ENCODE assay signal across 26 cellular contexts in the genomic region with DNA sequence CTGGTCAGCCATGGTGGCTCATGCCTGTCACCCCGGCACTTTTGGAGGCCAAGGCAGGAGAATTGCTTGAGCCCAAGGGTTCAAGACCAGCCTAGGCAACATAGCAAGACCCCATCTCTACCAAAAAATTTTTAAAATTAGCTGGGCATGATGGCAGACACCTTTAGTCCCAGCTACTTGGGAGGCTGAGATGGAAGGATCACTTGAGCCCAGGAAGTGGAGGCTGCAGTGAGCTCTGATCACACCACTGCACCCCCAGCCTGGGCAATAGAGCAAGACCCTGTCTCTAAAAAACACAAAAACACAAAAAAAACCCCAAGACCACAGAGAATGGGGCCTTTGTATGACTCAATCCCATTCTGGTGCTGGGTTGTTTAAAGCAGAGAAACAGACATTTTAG. TPM values are rescaled to one million over a fixed set of nuclear protein-coding genes. Genes with fewer than 3 reads are reported as not detected.
DNase-seq lines count a peak whose midpoint lies in the region; ATAC-seq, FAIRE-seq and TF ChIP-seq lines count a peak whose summit lies in the region.
"Had no signal": no experiment of that assay in that cellular context is flagged by ENCODE, and none has a peak within 500 bp of the region (broad histone marks: within the 10 kb centered on the region; RNA-seq: fewer than 3 reads in every experiment).

No MANE protein-coding gene starts in this region.

- no peaks in the 10 kb centered on the region for H3K9me1 ChIP-seq in K562 (ENCODE audit: control insufficient read depth, insufficient read depth, low read length)

- TF ChIP-seq CTCF in HEK293 (tag by site-specific recombination; IDR thresholded peaks at IDR 0.05) = no peak
- TF ChIP-seq CTCF in WERI-Rb-1 (IDR thresholded peaks at IDR 0.05; ENCODE audit: low read depth, low read length) = no peak
- no peak for TF ChIP-seq CTCF in K562 (IDR thresholded peaks at IDR 0.05 in 2 of 3, conservative IDR thresholded peaks at IDR 0.05 in 1 of 3; ENCODE audit: insufficient read depth in 2 of 3, low read depth in 1 of 3, low read length in 3 of 3)

- FAIRE-seq in K562 (lab: Jason Lieb, UNC) (no peak), HTR-8/SVneo (lab: Jason Lieb, UNC) (no peak)
- FAIRE-seq: A204.1, GM12878, GM18507 had no signal

- H3K36me3 ChIP-seq in HEK293 (ENCODE audit: control insufficient read depth in 2 of 2, insufficient read depth in 1 of 2, low read length in 2 of 2) = no peaks in the 10 kb centered on the region
- H3K36me3 ChIP-seq in WERI-Rb-1 = no peaks in the 10 kb centered on the region
- no peaks in the 10 kb centered on the region for H3K36me3 ChIP-seq in K562 (ENCODE audit: control insufficient read depth, insufficient read depth, low read length)
- H3K36me3 ChIP-seq: BE2C, BLaER1 had no signal

- BruUV-seq in K562 (replicated peaks; lab: Mats Ljungman, UMichigan) = no TSS peak

- no peak overlapping the region for H3K27ac ChIP-seq in HEK293 (ENCODE audit: extremely low read depth, low read depth, low read length)
- H3K27ac ChIP-seq in WERI-Rb-1 = peak overlapping the region; percentile 84
- no peak overlapping the region for H3K27ac ChIP-seq in K562 (ENCODE audit: extremely low read depth, low read depth, low read length)
- peak overlapping the region; percentile 0 for H3K27ac ChIP-seq in substantia nigra (ENCODE audit: low read depth, low read length, poor library complexity, severe bottlenecking)
- H3K27ac ChIP-seq: BLaER1 had no signal

- CTCF ChIA-PET in HEK293 (lab: Yijun Ruan, JAX) (interaction anchor here (0.5 kb wide), 1 partner anchor 364 kb away, joined by 3 read pairs; no protein-coding TSS in a partner anchor), K562 (lab: Yijun Ruan, JAX; ENCODE audit: low intra/inter-chr PET ratio) (no interaction called here)

- H3K27me3 ChIP-seq in WERI-Rb-1 (ENCODE audit: insufficient read depth, low read depth, severe bottlenecking) (no peaks in the 10 kb centered on the region), K562 (ENCODE audit: control insufficient read depth in 2 of 2, insufficient read depth in 2 of 2, low read length in 2 of 2) (no peaks in the 10 kb centered on the region)
- H3K27me3 ChIP-seq: BE2C, BLaER1 had no signal

- WGBS in K562 (ENCODE audit: insufficient coverage, low coverage, missing lambda C conversion rate) = 92% methylated on average over 1 of the region's 1 CpG

- peaks cover 26% of the 10 kb centered on the region for H4K20me1 ChIP-seq in K562 (replicated peaks; ENCODE audit: control insufficient read depth, insufficient read depth, low read length)

- ATAC-seq in K562 (no peak), HG03196 (IDR thresholded peaks at IDR 0.05; ENCODE audit: unreplicated experiment) (no peak)
- ATAC-seq: GM12878 had no signal

- no peak overlapping the region for H3K4me2 ChIP-seq in K562 (ENCODE audit: insufficient read depth, low read length)
- H3K4me2 ChIP-seq: BLaER1 had no signal

- H3K4me3 ChIP-seq in HEK293 (ENCODE audit: low read depth, low read length) = no peak overlapping the region
- H3K4me3 ChIP-seq in WERI-Rb-1 (ENCODE audit: low read depth, low read length) = no peak overlapping the region
- H3K4me3 ChIP-seq in K562 = no peak overlapping the region
- H3K4me3 ChIP-seq: BLaER1, GM12878 had no signal

- H3K79me2 ChIP-seq in K562 (ENCODE audit: control insufficient read depth, insufficient read depth, low read length) = 0 out of 3 replicates have a peak, but pooled peaks cover 3% of the 10 kb centered on the region

- no peak for DNase-seq in WERI-Rb-1
- no peak for DNase-seq in K562 (ENCODE audit: extremely low read depth in 1 of 4, low spot score in 3 of 4)
- DNase-seq in substantia nigra (lab: John Stamatoyannopoulos, UW) = no peak
- no peak for DNase-seq in HTR-8/SVneo (ENCODE audit: insufficient read length, low spot score)
- DNase-seq in midbrain (lab: John Stamatoyannopoulos, UW) = no peak
- no peak for DNase-seq in T-helper 9 cell
- DNase-seq: 8988T; ACHN; BE2C; C1 segment of cervical spinal cord; CD4-positive, alpha-beta memory T cell; CD4-positive, CD25-positive, alpha-beta regulatory T cell; CD8-positive, alpha-beta memory T cell; COR-L47; DMS 273 treated with DMSO at 0.1 percent for 48 hours; DMS153; DMS53; DMS79 treated with DMSO at 0.1 percent for 48 hours; EL; GDM1 had no signal

- no peak for TF ChIP-seq POLR2A in K562 (conservative IDR thresholded peaks at IDR 0.05)

- in situ Hi-C loops in K562 (cut with MboI) = no loop called here

- no peak for TF ChIP-seq RAD21 in K562 (CRISPR knock-in tag; conservative IDR thresholded peaks at IDR 0.05 in 1 of 2, IDR thresholded peaks at IDR 0.05 in 1 of 2)

- H3K4me1 ChIP-seq in HEK293 (ENCODE audit: control insufficient read depth, insufficient read depth, low read length) (peaks cover 5% of the 10 kb centered on the region; the same call in 1 of the 2 replicates), K562 (replicated peaks in 1 of 2; ENCODE audit: control insufficient read depth in 2 of 2, insufficient read depth in 2 of 2, low read length in 2 of 2) (peaks cover 0 to 3% of the 10 kb centered on the region in 2 experiments; a peak in 2 of 5 replicates)

- H3K9me3 ChIP-seq in HEK293 (ENCODE audit: control insufficient read depth, insufficient read depth, low read depth, low read length) (no peaks in the 10 kb centered on the region), WERI-Rb-1 (ENCODE audit: severe bottlenecking) (no peaks in the 10 kb centered on the region), K562 (replicated peaks; ENCODE audit: control insufficient read depth, insufficient read depth, low read depth, low read length) (no peaks in the 10 kb centered on the region)
- H3K9me3 ChIP-seq: BE2C, BLaER1 had no signal

- no peak overlapping the region for H3K9ac ChIP-seq in K562 (ENCODE audit: insufficient read depth in 1 of 2, low read depth in 2 of 2, low read length in 2 of 2)
- H3K9ac ChIP-seq: BLaER1 had no signal

- no peak for TF ChIP-seq EP300 in K562 (IDR thresholded peaks at IDR 0.05; ENCODE audit: low read length)

- POLR2A ChIA-PET in HEK293 (lab: Yijun Ruan, JAX) (no interaction called here), K562 (lab: Yijun Ruan, JAX) (interaction anchor here (0.9 kb wide), 1 partner anchor 12 kb away, joined by 3 read pairs; no protein-coding TSS in a partner anchor)

- no peak overlapping the region for H2AFZ ChIP-seq in K562 (ENCODE audit: low read depth, low read length)

- intact Hi-C loops in K562 (cut with micrococcal nuclease) = no loop called here

TF ChIP-seq in HEK293, 187 proteins besides CTCF, POLR2A, EP300 and RAD21:
- TF ChIP-seq ZNF791 (tag by site-specific recombination; IDR thresholded peaks at IDR 0.05) = no peak
- peak; percentile 78; the same call in 1 of the 2 replicates for TF ChIP-seq ZNF121 (tag by site-specific recombination; IDR thresholded peaks at IDR 0.05)
TF ChIP-seq in HEK293: peak in this region for 1.

TF ChIP-seq in K562, 482 proteins besides CTCF, POLR2A, EP300 and RAD21:
- TF ChIP-seq, protein P1, sequence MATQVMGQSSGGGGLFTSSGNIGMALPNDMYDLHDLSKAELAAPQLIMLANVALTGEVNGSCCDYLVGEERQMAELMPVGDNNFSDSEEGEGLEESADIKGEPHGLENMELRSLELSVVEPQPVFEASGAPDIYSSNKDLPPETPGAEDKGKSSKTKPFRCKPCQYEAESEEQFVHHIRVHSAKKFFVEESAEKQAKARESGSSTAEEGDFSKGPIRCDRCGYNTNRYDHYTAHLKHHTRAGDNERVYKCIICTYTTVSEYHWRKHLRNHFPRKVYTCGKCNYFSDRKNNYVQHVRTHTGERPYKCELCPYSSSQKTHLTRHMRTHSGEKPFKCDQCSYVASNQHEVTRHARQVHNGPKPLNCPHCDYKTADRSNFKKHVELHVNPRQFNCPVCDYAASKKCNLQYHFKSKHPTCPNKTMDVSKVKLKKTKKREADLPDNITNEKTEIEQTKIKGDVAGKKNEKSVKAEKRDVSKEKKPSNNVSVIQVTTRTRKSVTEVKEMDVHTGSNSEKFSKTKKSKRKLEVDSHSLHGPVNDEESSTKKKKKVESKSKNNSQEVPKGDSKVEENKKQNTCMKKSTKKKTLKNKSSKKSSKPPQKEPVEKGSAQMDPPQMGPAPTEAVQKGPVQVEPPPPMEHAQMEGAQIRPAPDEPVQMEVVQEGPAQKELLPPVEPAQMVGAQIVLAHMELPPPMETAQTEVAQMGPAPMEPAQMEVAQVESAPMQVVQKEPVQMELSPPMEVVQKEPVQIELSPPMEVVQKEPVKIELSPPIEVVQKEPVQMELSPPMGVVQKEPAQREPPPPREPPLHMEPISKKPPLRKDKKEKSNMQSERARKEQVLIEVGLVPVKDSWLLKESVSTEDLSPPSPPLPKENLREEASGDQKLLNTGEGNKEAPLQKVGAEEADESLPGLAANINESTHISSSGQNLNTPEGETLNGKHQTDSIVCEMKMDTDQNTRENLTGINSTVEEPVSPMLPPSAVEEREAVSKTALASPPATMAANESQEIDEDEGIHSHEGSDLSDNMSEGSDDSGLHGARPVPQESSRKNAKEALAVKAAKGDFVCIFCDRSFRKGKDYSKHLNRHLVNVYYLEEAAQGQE (CRISPR knock-in tag; IDR thresholded peaks at IDR 0.05; ENCODE audit: low read depth) = no peak
- peak; percentile 64 for TF ChIP-seq ZNF121 (CRISPR knock-in tag; conservative IDR thresholded peaks at IDR 0.05)

RNA-seq across cellular contexts. Expression of a gene that starts 44.0 kb away (rescaled TPM):
- 26.4 and 33.2 TPM in 2 replicates for total RNA-seq in K562 (2011; cell fraction: chromatin; rRNA removed; ENCODE audit: low replicate concordance)
- 24.2 and 24.8 TPM in 2 replicates for total RNA-seq in K562 (2011; cell fraction: nucleolus; rRNA removed)
- total RNA-seq in K562 (2011; cell fraction: nucleoplasm; rRNA removed) = 25.0 and 27.9 TPM in 2 replicates
- total RNA-seq in K562 (2014; rRNA removed) (27.2 and 35.8 TPM in 2 replicates), K562 (2014; rRNA removed; fragmentation: Illumina TruSeq; extraction: Trizol) (24.0 and 25.2 TPM in 2 replicates), K562 (2015; rRNA removed; fragmentation: Illumina TruSeq; extraction: Trizol) (28.9 and 29.7 TPM in 2 replicates), K562 (2021) (36.1 and 38.5 TPM in 2 replicates)
- polyA plus RNA-seq in K562 (2011; rRNA removed) (40.8 and 47.9 TPM in 2 replicates), K562 (2014; fragmentation: Illumina TruSeq; extraction: Trizol) (43.1 and 44.5 TPM in 2 replicates), K562 (2014; fragmentation: Nextera tagmentation; extraction: Ambion mirVana) (10 to 100 TPM; 73.3 to 91.0 TPM), K562 (2014; rRNA removed) (24.4 and 28.2 TPM in 2 replicates)
- polyA plus RNA-seq in K562 (2011; cell fraction: cytosol; rRNA removed) = 56.7 and 69.0 TPM in 2 replicates
- polyA plus RNA-seq in K562 (2011; cell fraction: nucleus; rRNA removed) = 21.8 and 22.7 TPM in 2 replicates
- polyA plus RNA-seq in K562 (2012) = 42.0 and 45.2 TPM in 2 replicates
- 51.5 and 71.0 TPM in 2 replicates for polyA minus RNA-seq in K562 (2011; rRNA and poly(A)+ RNA removed)
- 19.9 and 29.0 TPM in 2 replicates for polyA minus RNA-seq in K562 (2011; cell fraction: cytosol; rRNA and poly(A)+ RNA removed)
- polyA minus RNA-seq in K562 (2011; cell fraction: nucleus; rRNA and poly(A)+ RNA removed) = 16.2 and 22.0 TPM in 2 replicates

Comparison
In these comparisons a context has a peak if more than half of its experiments do, and no peak if none do; other contexts are left out.
1. H3K27ac ChIP-seq: peak in WERI-Rb-1 (single experiment) and substantia nigra (single experiment); none in HEK293 (single experiment) and K562 (single experiment).